1 cellular context compared by ENCODE assay signal in genomic region chr20:20713244-20713765, GRCh38.
A peak's percentile ranks its signal among the peaks of the same experiment; 100 is the strongest.
TF ChIP-seq lines count a peak whose summit lies in the region.

No MANE protein-coding gene starts in this region.

TF ChIP-seq in HepG2, 621 proteins besides CTCF, POLR2A, EP300 and RAD21 (continued from another document and continues in another):
- TF ChIP-seq ZNF788 (CRISPR knock-in tag; IDR thresholded peaks at IDR 0.05; ENCODE audit: borderline replicate concordance) (no peak; the same call in 1 of the 2 replicates), ZNF34 (CRISPR knock-in tag; IDR thresholded peaks at IDR 0.05; ENCODE audit: borderline replicate concordance) (no peak), SMARCC2 (IDR thresholded peaks at IDR 0.05) (no peak), ZNF724P (CRISPR knock-in tag; IDR thresholded peaks at IDR 0.05; ENCODE audit: borderline replicate concordance) (peak; percentile 86; the same call in 1 of the 2 replicates), ZNF484 (CRISPR knock-in tag; IDR thresholded peaks at IDR 0.05; ENCODE audit: borderline replicate concordance, low read depth) (no peak), ZNF496 (CRISPR knock-in tag; IDR thresholded peaks at IDR 0.05; ENCODE audit: insufficient replicate concordance) (no peak), ZNF737 (CRISPR knock-in tag; IDR thresholded peaks at IDR 0.05; ENCODE audit: borderline replicate concordance) (no peak), ZNF317 (CRISPR knock-in tag; IDR thresholded peaks at IDR 0.05) (no peak), ZBTB34 (CRISPR knock-in tag; IDR thresholded peaks at IDR 0.05) (no peak), ZSCAN22 (CRISPR knock-in tag; IDR thresholded peaks at IDR 0.05) (no peak), ZMYM3 (CRISPR knock-in tag; IDR thresholded peaks at IDR 0.05) (0 out of 2 replicates have a peak, but pooled peaks have one; percentile 2), ZNF691 (CRISPR knock-in tag; IDR thresholded peaks at IDR 0.05; ENCODE audit: borderline replicate concordance, low read depth) (no peak), MYPOP (CRISPR knock-in tag; IDR thresholded peaks at IDR 0.05) (peak; percentile 59; the same call in 1 of the 2 replicates), MYC (CRISPR knock-in tag; IDR thresholded peaks at IDR 0.05; ENCODE audit: borderline replicate concordance) (peak; percentile 65), ELK4 (CRISPR knock-in tag; IDR thresholded peaks at IDR 0.05; ENCODE audit: borderline replicate concordance) (0 out of 2 replicates have a peak, but pooled peaks have one; percentile 28), ZNF337 (CRISPR knock-in tag; IDR thresholded peaks at IDR 0.05; ENCODE audit: borderline replicate concordance, low read depth) (no peak), ZNF20 (CRISPR knock-in tag; IDR thresholded peaks at IDR 0.05) (no peak), ZNF556 (CRISPR knock-in tag; IDR thresholded peaks at IDR 0.05; ENCODE audit: borderline replicate concordance) (no peak), SATB2 (CRISPR knock-in tag; IDR thresholded peaks at IDR 0.05) (0 out of 2 replicates have a peak, but pooled peaks have one; percentile 23), NCOA2 (CRISPR knock-in tag; IDR thresholded peaks at IDR 0.05) (no peak), POLR2AphosphoS5 (IDR thresholded peaks at IDR 0.05; ENCODE audit: low read depth, low read length) (no peak), AHR (CRISPR knock-in tag; IDR thresholded peaks at IDR 0.05) (no peak), EEA1 (CRISPR knock-in tag; IDR thresholded peaks at IDR 0.05; ENCODE audit: borderline replicate concordance) (no peak), PRDM15 (CRISPR knock-in tag; IDR thresholded peaks at IDR 0.05) (no peak), ZNF768 (CRISPR knock-in tag; IDR thresholded peaks at IDR 0.05) (no peak), ZNF780A (CRISPR knock-in tag; IDR thresholded peaks at IDR 0.05) (no peak), ZSCAN20 (CRISPR knock-in tag; IDR thresholded peaks at IDR 0.05; ENCODE audit: borderline replicate concordance) (0 out of 2 replicates have a peak, but pooled peaks have one; percentile 86), ZNF343 (CRISPR knock-in tag; IDR thresholded peaks at IDR 0.05) (no peak), ZNF747 (CRISPR knock-in tag; IDR thresholded peaks at IDR 0.05; ENCODE audit: borderline replicate concordance) (0 out of 2 replicates have a peak, but pooled peaks have one; percentile 21), ZMAT3 (CRISPR knock-in tag; conservative IDR thresholded peaks at IDR 0.05) (0 out of 2 replicates have a peak, but pooled peaks have one; percentile 20), SMARCE1 (IDR thresholded peaks at IDR 0.05; ENCODE audit: borderline replicate concordance) (no peak), TFDP2 (CRISPR knock-in tag; IDR thresholded peaks at IDR 0.05) (no peak), STAT5B (CRISPR knock-in tag; IDR thresholded peaks at IDR 0.05) (no peak), ZNF598 (CRISPR knock-in tag; IDR thresholded peaks at IDR 0.05; ENCODE audit: borderline replicate concordance) (0 out of 2 replicates have a peak, but pooled peaks have one; percentile 13), REST (IDR thresholded peaks at IDR 0.05; ENCODE audit: borderline replicate concordance in 1 of 2, low read depth in 1 of 2, low read length in 2 of 2) (no peak), CBX1 (IDR thresholded peaks at IDR 0.05; ENCODE audit: low read depth) (no peak), ZNF704 (CRISPR knock-in tag; IDR thresholded peaks at IDR 0.05; ENCODE audit: borderline replicate concordance) (peak; percentile 17), NR2F1 (CRISPR knock-in tag; IDR thresholded peaks at IDR 0.05) (no peak), SKI (IDR thresholded peaks at IDR 0.05; ENCODE audit: partially characterized antibody) (no peak), FOXC1 (CRISPR knock-in tag; IDR thresholded peaks at IDR 0.05; ENCODE audit: borderline replicate concordance) (peak; percentile 72; the same call in 1 of the 2 replicates), ZBTB1 (CRISPR knock-in tag; IDR thresholded peaks at IDR 0.05; ENCODE audit: borderline replicate concordance) (no peak), MTA1 (CRISPR knock-in tag; IDR thresholded peaks at IDR 0.05; ENCODE audit: borderline replicate concordance) (no peak), ARID4A (CRISPR knock-in tag; IDR thresholded peaks at IDR 0.05; ENCODE audit: borderline replicate concordance) (no peak), GZF1 (CRISPR knock-in tag; IDR thresholded peaks at IDR 0.05) (no peak), KLF12 (CRISPR knock-in tag; IDR thresholded peaks at IDR 0.05; ENCODE audit: borderline replicate concordance) (0 out of 2 replicates have a peak, but pooled peaks have one; percentile 4), ZNF251 (CRISPR knock-in tag; IDR thresholded peaks at IDR 0.05) (no peak), CHCHD3 (CRISPR knock-in tag; IDR thresholded peaks at IDR 0.05) (peak; percentile 88), ZNF619 (CRISPR knock-in tag; IDR thresholded peaks at IDR 0.05) (no peak), ZNF772 (CRISPR knock-in tag; IDR thresholded peaks at IDR 0.05) (no peak)
